Comparison of ENCODE assay signal across 32 cellular contexts in the genomic region with DNA sequence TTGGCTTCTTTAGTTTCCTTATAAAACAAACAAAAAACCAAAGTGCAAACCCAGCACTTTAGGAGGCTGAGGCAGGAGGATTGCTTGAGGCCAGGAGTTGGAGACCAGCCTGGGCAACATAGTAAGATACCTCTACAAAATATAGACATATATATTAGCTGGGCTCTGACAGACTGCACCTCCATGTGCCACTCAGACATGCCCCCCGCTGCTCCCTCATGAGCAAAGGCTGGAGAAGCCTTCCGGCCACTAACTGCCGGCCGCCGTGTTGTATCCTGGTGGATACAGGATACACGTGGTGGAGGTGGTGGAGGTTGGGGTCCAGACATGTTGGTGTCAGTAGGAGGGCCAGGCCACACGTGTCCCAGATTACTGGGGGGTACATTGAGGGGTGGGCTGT. TPM values are rescaled to one million over a fixed set of nuclear protein-coding genes. Genes with fewer than 3 reads are reported as not detected.
"Had no signal": no experiment of that assay in that cellular context is flagged by ENCODE, and none has a peak within 500 bp of the region (broad histone marks: within the 10 kb centered on the region; RNA-seq: fewer than 3 reads in every experiment).

No MANE protein-coding gene starts in this region.

- ATAC-seq: activated naive CD8-positive, alpha-beta T cell treated with anti-CD3 and anti-CD28 coated beads, Interleukin-2, amount 50 U/mL, for 24 hours; activated T-cell treated with anti-CD3 and anti-CD28 coated beads, Interleukin-2, amount 50 U/mL, for 4 hours; Right ventricle myocardium inferior had no signal

- H3K4me1 ChIP-seq: Peyer's patch had no signal

- DNase-seq: activated B cell treated with CpG ODN at 0.5 μM for 24 hours; activated CD4-positive, alpha-beta memory T cell treated with anti-CD3 and anti-CD28 coated beads for 36 hours; activated CD4-positive, alpha-beta T cell treated with anti-CD3 and anti-CD28 coated beads for 4 hours; activated CD4-positive, alpha-beta T cell treated with anti-CD3 and anti-CD28 coated beads, Interleukin-2, amount 50 U/mL, for 1 hour; activated CD4-positive, CD25-positive, alpha-beta regulatory T cell treated with anti-CD3 and anti-CD28 coated beads, Interleukin-2, amount 50 U/mL, for 72 hours; activated CD8-positive, alpha-beta memory T cell treated with anti-CD3 and anti-CD28 coated beads, Interleukin-2, amount 50 U/mL, for 4 hours; activated gamma-delta T cell treated with Interleukin-2 at 50 U/mL for 16 hours; activated naive CD4-positive, alpha-beta T cell treated with anti-CD3 and anti-CD28 coated beads for 36 hours; activated naive CD8-positive, alpha-beta T cell treated with anti-CD3 and anti-CD28 coated beads, Interleukin-2, amount 50 U/mL, for 24 hours; activated T-cell treated with anti-CD3 and anti-CD28 coated beads for 4 hours; activated T-cell treated with anti-CD3 and anti-CD28 coated beads, Interleukin-2, amount 50 U/mL, for 4 hours; anterior cingulate cortex; brain microvascular endothelial cell; MG63; NCI-H1048; NCI-H1105 treated with DMSO at 0.1 percent for 48 hours; NCI-H1436; NCI-H1694; NCI-H1930; NCI-H2081 treated with DMSO at 0.1 percent for 48 hours; NCI-H345; NCI-H524 treated with DMSO at 0.1 percent for 48 hours; Peyer's patch; RPMI8226; SW 1271; T-helper 1 cell; T-helper 2 cell; T-helper 9 cell had no signal

- H3K4me3 ChIP-seq: cardiac muscle cell, MG63, Peyer's patch had no signal

- H3K27ac ChIP-seq: brain microvascular endothelial cell, cardiac muscle cell, Peyer's patch, VCaP had no signal

- H3K36me3 ChIP-seq: brain microvascular endothelial cell, cardiac muscle cell, MG63, Peyer's patch had no signal

- H3K27me3 ChIP-seq: brain microvascular endothelial cell, cardiac muscle cell, Peyer's patch had no signal

RNA-seq across cellular contexts. Expression of a gene that starts 29.4 kb away (rescaled TPM):
- total RNA-seq: cardiac muscle cell, NCI-H460, Peyer's patch had no signal
- polyA plus RNA-seq: cardiac muscle cell had no signal
